In genomic region chr10:76150139-76150885, GRCh38 we compare ENCODE assay signal across 12 cellular contexts.
DNase-seq lines count a peak whose midpoint lies in the region; ATAC-seq, FAIRE-seq and TF ChIP-seq lines count a peak whose summit lies in the region.
"Had no signal": no experiment of that assay in that cellular context is flagged by ENCODE, and none has a peak within 500 bp of the region (broad histone marks: within the 10 kb centered on the region; RNA-seq: fewer than 3 reads in every experiment).

No MANE protein-coding gene starts in this region.

- no peak overlapping the region for H3K4me3 ChIP-seq in mammary epithelial cell (replicated peaks in 1 of 3; ENCODE audit: insufficient read depth in 1 of 3, low read depth in 2 of 3, low read length in 3 of 3)
- H3K4me3 ChIP-seq in breast epithelium, result no peak overlapping the region
- no peak overlapping the region for H3K4me3 ChIP-seq in mesodermal cell (ENCODE audit: extremely low read depth, insufficient read depth, low read length, poor library complexity, severe bottlenecking)
- H3K4me3 ChIP-seq: SK-N-MC had no signal

- WGBS in mammary epithelial cell (ENCODE audit: low coverage, missing lambda C conversion rate), result 21% methylated on average over 17 of the region's 18 CpGs
- WGBS in mesodermal cell (ENCODE audit: insufficient coverage in 2 of 2), 2 experiments, result 53 to 67% methylated on average over 13 to 16 of the region's 18 CpGs

- peak overlapping the region; percentile 86 for H2AFZ ChIP-seq in mammary epithelial cell (ENCODE audit: low read depth, low read length)

- H3K36me3 ChIP-seq in mammary epithelial cell (ENCODE audit: insufficient read depth, low read length) (no peaks in the 10 kb centered on the region), breast epithelium (no peaks in the 10 kb centered on the region), mesodermal cell (ENCODE audit: control insufficient read depth, insufficient read depth, low read length) (no peaks in the 10 kb centered on the region)

- H4K20me1 ChIP-seq in mammary epithelial cell (ENCODE audit: insufficient read depth, low read length), result no peaks in the 10 kb centered on the region

- CTCF ChIA-PET in mammary epithelial cell (lab: Charles Lee; ENCODE audit: low non-redundant PET), result no interaction called here

- BruUV-seq in mammary epithelial cell (replicated peaks; lab: Mats Ljungman, UMichigan), result no TSS peak

- H3K4me1 ChIP-seq in mammary epithelial cell (ENCODE audit: insufficient read depth, low read length) (peaks cover 12% of the 10 kb centered on the region), breast epithelium (no peaks in the 10 kb centered on the region), mesodermal cell (ENCODE audit: control insufficient read depth, insufficient read depth, low read length, poor library complexity, severe bottlenecking) (peaks cover 13% of the 10 kb centered on the region)

- DNase-seq in mammary epithelial cell, result peak; percentile 73
- DNase-seq in breast epithelium (ENCODE audit: low spot score in 2 of 2), result no peak
- peak; percentile 55 for DNase-seq in ureter (ENCODE audit: low spot score)
- DNase-seq in NCI-H2107 (lab: John Stamatoyannopoulos, UW), result no peak
- DNase-seq: activated CD8-positive, alpha-beta memory T cell treated with anti-CD3 and anti-CD28 coated beads for 24 hours; NCI-H2029 had no signal

- in situ Hi-C loops in mammary epithelial cell (cut with MboI; ENCODE audit: low sequenced_read_pairs in 2 of 2), result no loop called here

- dilution Hi-C loops in mammary epithelial cell (cut with HindIII; ENCODE audit: low sequenced_read_pairs), result no loop called here

- H3K79me2 ChIP-seq in mammary epithelial cell (ENCODE audit: insufficient read depth, low read length), result no peaks in the 10 kb centered on the region

- H3K4me2 ChIP-seq in mammary epithelial cell (ENCODE audit: insufficient read depth, low read depth, low read length), result peak overlapping the region; percentile 26

- H3K9ac ChIP-seq in mammary epithelial cell (ENCODE audit: insufficient read depth, low read length), result no peak overlapping the region

- no peak overlapping the region for H3K27ac ChIP-seq in mammary epithelial cell (ENCODE audit: insufficient read depth, low read depth, low read length)
- no peak overlapping the region for H3K27ac ChIP-seq in breast epithelium
- H3K27ac ChIP-seq in mesodermal cell (ENCODE audit: low read depth, low read length, severe bottlenecking), result peak overlapping the region; percentile 92
- H3K27ac ChIP-seq: SK-N-MC had no signal

- no peak for ATAC-seq in GM21528 (IDR thresholded peaks at IDR 0.05; ENCODE audit: low FRiP score, unreplicated experiment)
- ATAC-seq in HG03520 (IDR thresholded peaks at IDR 0.05; ENCODE audit: unreplicated experiment), result no peak

- peak; percentile 57 for FAIRE-seq in endometrium (lab: Jason Lieb, UNC)
- FAIRE-seq: A204.1 had no signal

- intact Hi-C loops in mammary epithelial cell (cut with micrococcal nuclease) (no loop called here), breast epithelium (cut with DNase I; ENCODE audit: low total_unique reads) (no loop called here)

- H3K9me3 ChIP-seq in mammary epithelial cell (replicated peaks; ENCODE audit: insufficient read depth, low read length), result no peaks in the 10 kb centered on the region
- peaks cover 0 to 8% of the 10 kb centered on the region in 2 donors for H3K9me3 ChIP-seq in breast epithelium
- no peaks in the 10 kb centered on the region for H3K9me3 ChIP-seq in mesodermal cell (ENCODE audit: control insufficient read depth, low read length)

- TF ChIP-seq CTCF in mammary epithelial cell (conservative IDR thresholded peaks at IDR 0.05 in 1 of 2, IDR thresholded peaks at IDR 0.05 in 1 of 2; ENCODE audit: extremely low read depth in 1 of 2, insufficient read depth in 1 of 2, low read depth in 1 of 2, low read length in 2 of 2) (no peak), breast epithelium (IDR thresholded peaks at IDR 0.05) (no peak)

- H3K27me3 ChIP-seq in mammary epithelial cell (ENCODE audit: insufficient read depth, low read length) (peaks cover 1% of the 10 kb centered on the region), breast epithelium (no peaks in the 10 kb centered on the region)

- no peak for TF ChIP-seq POLR2A in breast epithelium (IDR thresholded peaks at IDR 0.05)

Comparison
In these comparisons a context has a peak if more than half of its experiments do, and no peak if none do; other contexts are left out.
1. DNase-seq: peak in mammary epithelial cell (single experiment) and ureter (single experiment); none in breast epithelium (0 of 2) and NCI-H2107 (single experiment).